In genomic region chr6:19834858-19835257, GRCh38 we compare ENCODE assay signal across 25 cellular contexts. TPM values are rescaled to one million over a fixed set of nuclear protein-coding genes. Genes with fewer than 3 reads are reported as not detected.
DNase-seq lines count a peak whose midpoint lies in the region; ATAC-seq, FAIRE-seq and TF ChIP-seq lines count a peak whose summit lies in the region.
"Had no signal": no experiment of that assay in that cellular context is flagged by ENCODE, and none has a peak within 500 bp of the region (broad histone marks: within the 10 kb centered on the region; RNA-seq: fewer than 3 reads in every experiment).

No MANE protein-coding gene starts in this region.

- H2AFZ ChIP-seq in HepG2 (ENCODE audit: low read length): no peak overlapping the region

- ATAC-seq in HepG2 (no peak), right lobe of liver (no peak), GM21423 (IDR thresholded peaks at IDR 0.05; ENCODE audit: unreplicated experiment) (no peak)

- DNase-seq in HepG2 (ENCODE audit: low spot score) (no peak), right lobe of liver (no peak), glomerular visceral epithelial cell (ENCODE audit: extremely low spot score) (peak; percentile 60), urothelium cell line (ENCODE audit: low spot score) (peak; percentile 5), NCI-H748 (lab: John Stamatoyannopoulos, UW; ENCODE audit: unreplicated experiment) (no peak), hepatic stellate cell (ENCODE audit: low spot score) (no peak)
- DNase-seq: BE2C; CD4-positive, CD25-positive, alpha-beta regulatory T cell; GOT3; HCEC 1CT; IMR-90; MV-4-11; NCI-H1105 treated with DMSO at 0.1 percent for 48 hours; NCI-H2029 treated with DMSO at 0.1 percent for 48 hours; NCI-H2171; NCI-H524 treated with DMSO at 0.1 percent for 48 hours; SHP77 treated with DMSO at 0.1 percent for 48 hours; SK-N-SH had no signal

- H3K36me3 ChIP-seq in HepG2 (replicated peaks in 1 of 2; ENCODE audit: control insufficient read depth in 1 of 2, insufficient read depth in 2 of 2, low read length in 2 of 2) (no peaks in the 10 kb centered on the region), right lobe of liver (no peaks in the 10 kb centered on the region)
- H3K36me3 ChIP-seq: BE2C had no signal

- H3K4me1 ChIP-seq in HepG2 (ENCODE audit: insufficient read depth, low read length) (peaks cover 34% of the 10 kb centered on the region), right lobe of liver (peaks cover 0 to 13% (median 2%) of the 10 kb centered on the region in 4 donors)

- CTCF ChIA-PET in HepG2 (lab: Yijun Ruan, JAX; ENCODE audit: low intra/inter-chr PET ratio, low total read pairs): no interaction called here

- TF ChIP-seq CTCF in HepG2 (CRISPR knock-in tag; IDR thresholded peaks at IDR 0.05) (no peak), right lobe of liver (IDR thresholded peaks at IDR 0.05) (no peak), nephron (IDR thresholded peaks at IDR 0.05; ENCODE audit: unreplicated experiment in 3 of 3) (no peak)

- in situ Hi-C loops in HepG2 (cut with HindIII; ENCODE audit: extremely low pct_ligation_motif_present, low pct_unique_long_range_greater_than_20kb): loop anchor here (25.0 kb wide), 1 partner anchor 1573 kb away; the partner anchor contains the start of gene DEK

- TF ChIP-seq EP300 in HepG2 (IDR thresholded peaks at IDR 0.05; ENCODE audit: low read depth in 2 of 2, low read length in 2 of 2) (no peak), HepG2 (CRISPR knock-in tag; IDR thresholded peaks at IDR 0.05; ENCODE audit: borderline replicate concordance) (no peak)

- H3K27me3 Mint-ChIP-seq in nephron (ENCODE audit: low read depth): peaks cover 6% of the 10 kb centered on the region

- H3K36me3 Mint-ChIP-seq in nephron (ENCODE audit: low read depth): peaks cover 13% of the 10 kb centered on the region
- H3K36me3 Mint-ChIP-seq: CD4-positive, CD25-positive, alpha-beta regulatory T cell had no signal

- H3K27me3 ChIP-seq in HepG2 (ENCODE audit: control insufficient read depth in 1 of 2, insufficient read depth in 2 of 2, low read length in 2 of 2): no peaks in the 10 kb centered on the region; a peak in 1 of 5 replicates
- peaks cover 0 to 9% of the 10 kb centered on the region in 2 donors for H3K27me3 ChIP-seq in right lobe of liver

- H3K4me3 ChIP-seq in HepG2 (replicated peaks in 1 of 3; ENCODE audit: insufficient read depth in 1 of 3, low read depth in 2 of 3, low read length in 3 of 3) (no peak overlapping the region), right lobe of liver (no peak overlapping the region)

- H3K4me2 ChIP-seq in HepG2 (ENCODE audit: low read depth, low read length): no peak overlapping the region
- H3K4me2 ChIP-seq: KMS-11, SK-N-SH had no signal

- POLR2A ChIA-PET in HepG2 (lab: Yijun Ruan, JAX): no interaction called here

- H3K9me3 ChIP-seq in HepG2 (ENCODE audit: low read length): no peaks in the 10 kb centered on the region
- H3K9me3 ChIP-seq in right lobe of liver: no peaks in the 10 kb centered on the region
- H3K9me3 ChIP-seq: BE2C, SK-N-SH had no signal

- H3K9ac ChIP-seq in HepG2 (ENCODE audit: insufficient read depth, low read depth, low read length): no peak overlapping the region
- H3K9ac ChIP-seq: KMS-11, SK-N-SH had no signal

- H3K27ac ChIP-seq in HepG2 (ENCODE audit: extremely low read length, insufficient read depth, low read length): no peak overlapping the region
- no peak overlapping the region for H3K27ac ChIP-seq in right lobe of liver
- H3K27ac ChIP-seq: KMS-11, RWPE1 had no signal

- no peak for TF ChIP-seq POLR2A in HepG2 (IDR thresholded peaks at IDR 0.05; ENCODE audit: insufficient read depth in 1 of 2, low read depth in 2 of 2, low read length in 2 of 2)
- no peak for TF ChIP-seq POLR2A in right lobe of liver (IDR thresholded peaks at IDR 0.05)

- no TSS peak for BruUV-seq in HepG2 (replicated peaks; lab: Mats Ljungman, UMichigan)

- H3K4me3 Mint-ChIP-seq in nephron: peak overlapping the region in 2 of 3 experiments; percentile 45 to 49
- H3K4me3 Mint-ChIP-seq: CD4-positive, CD25-positive, alpha-beta regulatory T cell had no signal

- H3K27ac Mint-ChIP-seq in nephron: peak overlapping the region in 2 of 3 experiments; percentile 4 to 12
- H3K27ac Mint-ChIP-seq: CD4-positive, CD25-positive, alpha-beta regulatory T cell had no signal

- FAIRE-seq in HepG2 (lab: Jason Lieb, UNC): peak; percentile 4
- no peak for FAIRE-seq in urothelium cell line (lab: Jason Lieb, UNC)
- FAIRE-seq: GM12891, GM18507, HTR-8/SVneo had no signal

- no peaks in the 10 kb centered on the region for H3K79me2 ChIP-seq in HepG2 (ENCODE audit: insufficient read depth, low read length)

- WGBS in HepG2 (ENCODE audit: low lambda C conversion rate): 58% methylated on average over 5 of the region's 5 CpGs
- WGBS in right lobe of liver (ENCODE audit: insufficient coverage, low coverage, low lambda C conversion rate, missing lambda C conversion rate): 55% methylated on average over 5 of the region's 5 CpGs

- intact Hi-C loops in HepG2 (cut with micrococcal nuclease; ENCODE audit: unreplicated experiment): no loop called here
- intact Hi-C loops in right lobe of liver (cut with DNase I): no loop called here

- H3K4me1 Mint-ChIP-seq in nephron: peaks cover 2% of the 10 kb centered on the region

- TF ChIP-seq RAD21 in HepG2 (CRISPR knock-in tag; IDR thresholded peaks at IDR 0.05): no peak

- H4K20me1 ChIP-seq in HepG2 (ENCODE audit: insufficient read depth, low read length): no peaks in the 10 kb centered on the region; the same call in 1 of the 2 replicates

- peaks cover 3% of the 10 kb centered on the region for H3K9me3 Mint-ChIP-seq in nephron

RNA-seq across cellular contexts. Expression of gene ID4, which starts 2.3 kb away (rescaled TPM):
- 0.44 and 0.60 TPM in 2 replicates for total RNA-seq in HepG2 (2016; rRNA removed; fragmentation: Illumina TruSeq; extraction: Trizol)
- 0.44 and 0.71 TPM in 2 replicates for total RNA-seq in HepG2 (2016; cell fraction: cytosol; rRNA removed; fragmentation: Illumina TruSeq; extraction: Trizol; ENCODE audit: low read depth)
- 0.45 and 0.65 TPM in 2 replicates for total RNA-seq in HepG2 (2016; cell fraction: insoluble cytoplasmic fraction; rRNA removed; fragmentation: Illumina TruSeq; extraction: Trizol)
- total RNA-seq in HepG2 (2016; cell fraction: membrane; rRNA removed; fragmentation: Illumina TruSeq; extraction: Trizol): 0.52 and 0.74 TPM in 2 replicates
- total RNA-seq in HepG2 (2016; cell fraction: nucleus; rRNA removed; fragmentation: Illumina TruSeq; extraction: Trizol): 0.53 and 0.56 TPM in 2 replicates
- polyA plus RNA-seq in HepG2 (2011; rRNA removed): 0.05 and 0.20 TPM in 2 replicates
- polyA plus RNA-seq in HepG2 (2011; cell fraction: cytosol; rRNA removed): 0.05 and 0.09 TPM in 2 replicates
- polyA plus RNA-seq in HepG2 (2011; cell fraction: nucleus; rRNA removed): 0.09 and 0.18 TPM in 2 replicates
- 0.12 and 0.30 TPM in 2 replicates for polyA plus RNA-seq in HepG2 (2012)
- polyA plus RNA-seq in HepG2 (2016; cell fraction: cytosol; fragmentation: Illumina TruSeq; extraction: Trizol; ENCODE audit: low read depth): 0.76 and 1.0 TPM in 2 replicates
- polyA plus RNA-seq in HepG2 (2016; cell fraction: insoluble cytoplasmic fraction; fragmentation: Illumina TruSeq; extraction: Trizol; ENCODE audit: low read depth): 0.59 and 0.71 TPM in 2 replicates
- 0.87 and 0.89 TPM in 2 replicates for polyA plus RNA-seq in HepG2 (2016; cell fraction: membrane; fragmentation: Illumina TruSeq; extraction: Trizol; ENCODE audit: low read depth)
- 1.1 and 1.2 TPM in 2 replicates for polyA plus RNA-seq in HepG2 (2016; cell fraction: nucleus; fragmentation: Illumina TruSeq; extraction: Trizol; ENCODE audit: insufficient read depth, low read depth)
- polyA minus RNA-seq in HepG2 (2011; rRNA and poly(A)+ RNA removed; ENCODE audit: low replicate concordance): not detected in 2 replicates
- not detected in 2 replicates for polyA minus RNA-seq in HepG2 (2011; cell fraction: cytosol; rRNA and poly(A)+ RNA removed)
- 0.50 and 1.9 TPM in 2 replicates for polyA minus RNA-seq in HepG2 (2011; cell fraction: nucleus; rRNA and poly(A)+ RNA removed)
- total RNA-seq in right lobe of liver: 1 to 10 TPM in 3 of 6 experiments, under 1 TPM in 3; 0.39 to 5.5 (median 1.3) TPM
- total RNA-seq: CD4-positive, CD25-positive, alpha-beta regulatory T cell had no signal
- polyA plus RNA-seq: CD4-positive, CD25-positive, alpha-beta regulatory T cell had no signal

Comparison
In these comparisons a context has a peak if more than half of its experiments do, and no peak if none do; other contexts are left out.
1. DNase-seq: peak in glomerular visceral epithelial cell (single experiment) and urothelium cell line (single experiment); none in HepG2 (single experiment), right lobe of liver (0 of 3), NCI-H748 (single experiment) and hepatic stellate cell (single experiment).